24 cellular contexts compared by ENCODE assay signal in the genomic region with DNA sequence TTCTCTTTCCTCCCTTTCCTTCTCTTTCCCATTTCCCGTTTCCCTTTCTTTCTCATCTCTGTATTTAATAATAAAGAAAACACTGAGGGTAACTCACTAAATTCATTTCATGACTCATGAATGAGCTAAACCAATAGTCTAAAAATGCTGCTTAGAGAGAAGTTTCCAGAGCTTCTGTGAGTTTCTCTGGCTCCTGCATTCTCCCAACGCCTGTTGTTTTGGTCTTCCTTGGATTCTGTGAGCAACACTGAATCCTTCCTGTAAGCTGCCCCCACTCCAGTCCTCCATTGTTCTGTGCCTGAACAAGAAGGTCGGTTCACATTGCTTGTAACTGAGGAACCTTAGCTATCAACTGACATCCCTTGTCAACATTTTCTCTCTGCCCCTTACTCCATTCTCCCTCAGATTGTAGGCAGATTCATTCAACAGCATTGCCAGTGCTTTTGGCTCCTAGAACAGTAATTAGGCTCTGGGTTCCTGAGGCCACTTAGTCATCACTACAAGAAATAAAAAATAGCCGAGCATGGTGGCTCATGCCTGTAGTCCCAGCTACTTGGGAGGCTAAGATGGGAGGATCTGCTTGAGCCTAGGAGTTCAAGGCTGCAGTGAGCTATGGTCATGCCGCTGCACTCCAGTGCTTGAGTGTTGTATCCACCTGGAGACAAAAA.
A peak's percentile ranks its signal among the peaks of the same experiment; 100 is the strongest.
DNase-seq lines count a peak whose midpoint lies in the region; ATAC-seq and TF ChIP-seq lines count a peak whose summit lies in the region.
"Had no signal": no experiment of that assay in that cellular context is flagged by ENCODE, and none has a peak within 500 bp of the region (broad histone marks: within the 10 kb centered on the region; RNA-seq: fewer than 3 reads in every experiment).

No MANE protein-coding gene starts in this region.

- H3K27me3 Mint-ChIP-seq in dendritic cell treated with granulocyte-macrophage colony-stimulating factor and Interleukin-4, amounts not matched to agents 40 ng/mL and 50 ng/mL, for 4 days, result peaks cover 2% of the 10 kb centered on the region
- H3K27me3 Mint-ChIP-seq in neural progenitor cell (ENCODE audit: insufficient read depth, low read depth), result peaks cover 3% of the 10 kb centered on the region
- H3K27me3 Mint-ChIP-seq in activated CD4-positive, alpha-beta T cell treated with anti-CD3 and anti-CD28 coated beads, Interleukin-2, amount 10 ng/mL, durations not matched to agents 24 days and 14 days, result no peaks in the 10 kb centered on the region
- H3K27me3 Mint-ChIP-seq: activated CD8-positive, alpha-beta T cell treated with anti-CD3 and anti-CD28 coated beads for 36 hours; CD4-positive, CD25-positive, alpha-beta regulatory T cell had no signal

- H3K9me3 Mint-ChIP-seq in dendritic cell treated with granulocyte-macrophage colony-stimulating factor and Interleukin-4, amounts not matched to agents 40 ng/mL and 50 ng/mL, for 4 days, result peaks cover 11% of the 10 kb centered on the region
- no peaks in the 10 kb centered on the region for H3K9me3 Mint-ChIP-seq in neural progenitor cell
- H3K9me3 Mint-ChIP-seq in activated CD4-positive, alpha-beta T cell treated with anti-CD3 and anti-CD28 coated beads, Interleukin-2, amount 10 ng/mL, durations not matched to agents 24 days and 14 days, result peaks cover 6% of the 10 kb centered on the region

- no peak overlapping the region for H3K4me3 ChIP-seq in neural progenitor cell
- H3K4me3 ChIP-seq: cardiac muscle cell, K562, testis had no signal

- H4K20me1 ChIP-seq in neural progenitor cell (ENCODE audit: low read depth), result no peaks in the 10 kb centered on the region

- no peaks in the 10 kb centered on the region for H3K36me3 ChIP-seq in neural progenitor cell
- H3K36me3 ChIP-seq: cardiac muscle cell had no signal

- peaks cover 22% of the 10 kb centered on the region for H3K4me1 Mint-ChIP-seq in dendritic cell treated with granulocyte-macrophage colony-stimulating factor and Interleukin-4, amounts not matched to agents 40 ng/mL and 50 ng/mL, for 4 days (ENCODE audit: low read depth)
- H3K4me1 Mint-ChIP-seq in neural progenitor cell, result no peaks in the 10 kb centered on the region
- no peaks in the 10 kb centered on the region for H3K4me1 Mint-ChIP-seq in activated CD4-positive, alpha-beta T cell treated with anti-CD3 and anti-CD28 coated beads, Interleukin-2, amount 10 ng/mL, durations not matched to agents 24 days and 14 days
- H3K4me1 Mint-ChIP-seq: CD4-positive, CD25-positive, alpha-beta regulatory T cell; naive thymus-derived CD8-positive, alpha-beta T cell; WTC11 had no signal

- no peak overlapping the region for H3K4me3 Mint-ChIP-seq in dendritic cell treated with granulocyte-macrophage colony-stimulating factor and Interleukin-4, amounts not matched to agents 40 ng/mL and 50 ng/mL, for 4 days
- no peak overlapping the region for H3K4me3 Mint-ChIP-seq in neural progenitor cell
- H3K4me3 Mint-ChIP-seq in activated CD4-positive, alpha-beta T cell treated with anti-CD3 and anti-CD28 coated beads, Interleukin-2, amount 10 ng/mL, durations not matched to agents 24 days and 14 days, result no peak overlapping the region
- H3K4me3 Mint-ChIP-seq: activated CD8-positive, alpha-beta T cell treated with anti-CD3 and anti-CD28 coated beads for 36 hours; activated T-cell treated with anti-CD3 and anti-CD28 coated beads, Interleukin-2, amount 50 U/mL, for 72 hours; CD4-positive, CD25-positive, alpha-beta regulatory T cell; naive thymus-derived CD8-positive, alpha-beta T cell; WTC11 had no signal

- no peaks in the 10 kb centered on the region for H3K27me3 ChIP-seq in neural progenitor cell
- H3K27me3 ChIP-seq: testis had no signal

- peak; percentile 53 for DNase-seq in AG08395 (ENCODE audit: low spot score)
- DNase-seq in LHCN-M2 (ENCODE audit: low read depth), result peak; percentile 72
- DNase-seq in neural progenitor cell (ENCODE audit: low spot score), result no peak
- DNase-seq in activated CD4-positive, alpha-beta T cell treated with anti-CD3 and anti-CD28 coated beads, Interleukin-2, amount 10 ng/mL, durations not matched to agents 24 days and 14 days, result no peak
- DNase-seq in activated effector memory CD4-positive, alpha-beta T cell treated with anti-CD3 and anti-CD28 coated beads, Interleukin-2, amount 50 U/mL, for 16 hours, result no peak
- DNase-seq in UCSD-AML1 (lab: John Stamatoyannopoulos, UW; ENCODE audit: unreplicated experiment), result no peak
- DNase-seq: activated CD8-positive, alpha-beta T cell treated with anti-CD3 and anti-CD28 coated beads for 36 hours; activated T-cell treated with anti-CD3 and anti-CD28 coated beads, Interleukin-2, amount 50 U/mL, for 72 hours; CD4-positive, CD25-positive, alpha-beta regulatory T cell; DMS79; effector memory CD4-positive, alpha-beta T cell; H7; hypothalamus; naive thymus-derived CD8-positive, alpha-beta T cell; NCI-H187 treated with DMSO at 0.1 percent for 48 hours; NCI-H446; NK-92 treated with Interleukin-12 subunit alpha and Interleukin-12 subunit beta, amount 100 ng/mL, for 24 hours; testis had no signal

- peak overlapping the region; percentile 86 for H2AFZ ChIP-seq in neural progenitor cell (replicated peaks)

- no peak overlapping the region for H3K9ac ChIP-seq in neural progenitor cell

- ATAC-seq in GM18502 (IDR thresholded peaks at IDR 0.05; ENCODE audit: poor library complexity, unreplicated experiment), result no peak
- ATAC-seq: activated CD8-positive, alpha-beta T cell treated with anti-CD3 and anti-CD28 coated beads for 36 hours; activated T-cell treated with anti-CD3 and anti-CD28 coated beads, Interleukin-2, amount 50 U/mL, for 72 hours; K562; naive thymus-derived CD8-positive, alpha-beta T cell; WTC11 had no signal

- H3K9me3 ChIP-seq in neural progenitor cell (ENCODE audit: low read depth), result no peaks in the 10 kb centered on the region
- H3K9me3 ChIP-seq: testis had no signal

- H3K4me2 ChIP-seq in neural progenitor cell, result no peak overlapping the region

- no peaks in the 10 kb centered on the region for H3K79me2 ChIP-seq in neural progenitor cell (ENCODE audit: low read depth)

- peaks cover 5% of the 10 kb centered on the region for H3K4me1 ChIP-seq in neural progenitor cell

- H3F3A ChIP-seq in neural progenitor cell (ENCODE audit: low read depth), result no peaks in the 10 kb centered on the region

- no peaks in the 10 kb centered on the region for H3K36me3 Mint-ChIP-seq in dendritic cell treated with granulocyte-macrophage colony-stimulating factor and Interleukin-4, amounts not matched to agents 40 ng/mL and 50 ng/mL, for 4 days (ENCODE audit: low read depth)
- H3K36me3 Mint-ChIP-seq in neural progenitor cell, result no peaks in the 10 kb centered on the region
- no peaks in the 10 kb centered on the region for H3K36me3 Mint-ChIP-seq in activated CD4-positive, alpha-beta T cell treated with anti-CD3 and anti-CD28 coated beads, Interleukin-2, amount 10 ng/mL, durations not matched to agents 24 days and 14 days (ENCODE audit: low read depth)
- H3K36me3 Mint-ChIP-seq: CD4-positive, CD25-positive, alpha-beta regulatory T cell; naive thymus-derived CD8-positive, alpha-beta T cell; WTC11 had no signal

- peak overlapping the region; percentile 64 for H3K27ac Mint-ChIP-seq in dendritic cell treated with granulocyte-macrophage colony-stimulating factor and Interleukin-4, amounts not matched to agents 40 ng/mL and 50 ng/mL, for 4 days
- no peak overlapping the region for H3K27ac Mint-ChIP-seq in neural progenitor cell
- no peak overlapping the region for H3K27ac Mint-ChIP-seq in activated CD4-positive, alpha-beta T cell treated with anti-CD3 and anti-CD28 coated beads, Interleukin-2, amount 10 ng/mL, durations not matched to agents 24 days and 14 days
- H3K27ac Mint-ChIP-seq: activated CD8-positive, alpha-beta T cell treated with anti-CD3 and anti-CD28 coated beads for 36 hours; activated T-cell treated with anti-CD3 and anti-CD28 coated beads, Interleukin-2, amount 50 U/mL, for 72 hours; CD4-positive, CD25-positive, alpha-beta regulatory T cell; naive thymus-derived CD8-positive, alpha-beta T cell; WTC11 had no signal

- TF ChIP-seq CTCF in neural progenitor cell (IDR thresholded peaks at IDR 0.05), result no peak

- no peak overlapping the region for H3K27ac ChIP-seq in neural progenitor cell
- H3K27ac ChIP-seq: cardiac muscle cell, RWPE1, testis had no signal

- intact Hi-C loops in dendritic cell treated with granulocyte-macrophage colony-stimulating factor and Interleukin-4, amounts not matched to agents 40 ng/mL and 50 ng/mL, for 4 days (cut with micrococcal nuclease), result no loop called here
- intact Hi-C loops in activated CD4-positive, alpha-beta T cell treated with anti-CD3 and anti-CD28 coated beads, Interleukin-2, amount 10 ng/mL, durations not matched to agents 24 days and 14 days (cut with micrococcal nuclease), result no loop called here

Comparison
In these comparisons a context has a peak if more than half of its experiments do, and no peak if none do; other contexts are left out.
1. DNase-seq: peak in AG08395 (single experiment) and LHCN-M2 (single experiment); none in neural progenitor cell (single experiment), activated CD4-positive, alpha-beta T cell treated with anti-CD3 and anti-CD28 coated beads, Interleukin-2, amount 10 ng/mL, durations not matched to agents 24 days and 14 days (single experiment), activated effector memory CD4-positive, alpha-beta T cell treated with anti-CD3 and anti-CD28 coated beads, Interleukin-2, amount 50 U/mL, for 16 hours (single experiment) and UCSD-AML1 (single experiment).